Comparison of ENCODE assay signal across 9 cellular contexts in the genomic region with DNA sequence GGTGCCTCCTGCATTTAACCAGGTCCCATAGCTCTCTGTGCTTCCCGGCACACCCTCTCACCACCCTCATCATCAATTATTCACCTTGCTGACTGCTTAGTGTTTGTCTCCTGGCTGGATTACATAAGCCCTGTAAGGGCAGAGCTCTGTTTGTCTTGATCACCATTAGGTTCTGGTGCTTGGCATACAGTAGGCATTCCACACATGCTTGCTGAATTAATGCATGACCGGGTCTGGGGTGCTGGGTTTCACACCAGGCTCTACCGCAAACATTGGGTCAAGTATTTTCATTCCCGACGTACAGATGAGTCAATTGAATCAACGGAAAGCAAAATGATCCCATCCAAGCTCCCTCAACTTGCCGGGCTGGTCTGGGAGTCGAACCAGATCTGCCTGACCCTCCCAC. TPM values are rescaled to one million over a fixed set of nuclear protein-coding genes. Genes with fewer than 3 reads are reported as not detected.
DNase-seq lines count a peak whose midpoint lies in the region; ATAC-seq and TF ChIP-seq lines count a peak whose summit lies in the region.
"Had no signal": no experiment of that assay in that cellular context is flagged by ENCODE, and none has a peak within 500 bp of the region (broad histone marks: within the 10 kb centered on the region; RNA-seq: fewer than 3 reads in every experiment).

No MANE protein-coding gene starts in this region.

- no peak for TF ChIP-seq CTCF in colonic mucosa (IDR thresholded peaks at IDR 0.05)

- H3K9me3 ChIP-seq in colonic mucosa, result no peaks in the 10 kb centered on the region

- peak; percentile 6 for ATAC-seq in GM18861 (IDR thresholded peaks at IDR 0.05; ENCODE audit: unreplicated experiment)

- no peaks in the 10 kb centered on the region for H3K27me3 ChIP-seq in colonic mucosa

- DNase-seq in NCI-H2196 treated with DMSO at 0.1 percent for 48 hours (lab: John Stamatoyannopoulos, UW; ENCODE audit: unreplicated experiment) (peak; percentile 68), colonic mucosa (no peak), renal cortical epithelial cell (ENCODE audit: low read depth) (peak; percentile 85), NCI-H446 treated with DMSO at 0.1 percent for 48 hours (lab: John Stamatoyannopoulos, UW) (no peak), DMS114 treated with DMSO at 0.1 percent for 48 hours (lab: John Stamatoyannopoulos, UW; ENCODE audit: unreplicated experiment) (no peak), NCI-H146 (lab: John Stamatoyannopoulos, UW) (no peak)
- no peak for DNase-seq in stimulated activated CD8-positive, alpha-beta memory T cell treated with anti-CD3 and anti-CD28 coated beads, Interleukin-4, amount 100 ng/mL, for 48 hours

- H3K36me3 ChIP-seq in colonic mucosa, result no peaks in the 10 kb centered on the region

- peak overlapping the region in 1 of 2 donors; percentile 49 for H3K9ac ChIP-seq in colonic mucosa (ENCODE audit: low read depth in 2 of 2, low read length in 2 of 2)

- peak overlapping the region; percentile 22 for H3K4me3 ChIP-seq in colonic mucosa

- H3K4me1 ChIP-seq in colonic mucosa, result no peaks in the 10 kb centered on the region

- peak overlapping the region; percentile 52 for H3K27ac ChIP-seq in colonic mucosa

- intact Hi-C loops in colonic mucosa (cut with DNase I), result no loop called here

RNA-seq across cellular contexts. Expression of a gene that starts 28.5 kb away (rescaled TPM):
- total RNA-seq in colonic mucosa, result 1 to 10 TPM; 5.7 to 6.0 TPM
- total RNA-seq in renal cortical epithelial cell, result 0.05 and 5.2 TPM in 2 replicates
- total RNA-seq: neural crest cell had no signal

RNA-seq across cellular contexts. Expression of a gene that starts 33.8 kb away (rescaled TPM):
- total RNA-seq in colonic mucosa, result 10 to 100 TPM; 34.2 to 44.3 TPM
- 5.1 and 34.6 TPM in 2 replicates for total RNA-seq in renal cortical epithelial cell
- total RNA-seq: neural crest cell had no signal

Comparison
In these comparisons a context has a peak if more than half of its experiments do, and no peak if none do; other contexts are left out.
1. DNase-seq: peak in NCI-H2196 treated with DMSO at 0.1 percent for 48 hours (single experiment) and renal cortical epithelial cell (single experiment); none in colonic mucosa (single experiment), NCI-H446 treated with DMSO at 0.1 percent for 48 hours (single experiment), DMS114 treated with DMSO at 0.1 percent for 48 hours (single experiment), stimulated activated CD8-positive, alpha-beta memory T cell treated with anti-CD3 and anti-CD28 coated beads, Interleukin-4, amount 100 ng/mL, for 48 hours (single experiment) and NCI-H146 (single experiment).